ENCODE assay signal across 30 cellular contexts in genomic region chr2:26940001-26940400, GRCh38.
"Had no signal": no experiment of that assay in that cellular context is flagged by ENCODE, and none has a peak within 500 bp of the region (broad histone marks: within the 10 kb centered on the region; RNA-seq: fewer than 3 reads in every experiment).

No MANE protein-coding gene starts in this region.

- ATAC-seq: effector memory CD8-positive, alpha-beta T cell; heart right ventricle; left cardiac atrium; left lung; mucosa of descending colon; natural killer cell treated with Interleukin-12 subunit alpha and Interleukin-12 subunit beta and Interleukin-15 and Interleukin-18, amount 100 ng/mL, for 72 hours; sciatic nerve; stimulated activated effector memory CD8-positive, alpha-beta T cell treated with anti-CD3 and anti-CD28 coated beads, Interleukin-12 subunit alpha, Interleukin-12 subunit beta, amount 100 ng/mL, for 72 hours; stimulated activated naive CD8-positive, alpha-beta T cell treated with anti-CD3 and anti-CD28 coated beads, Interleukin-15, Interleukin-2, amounts not matched to agents 100 U/mL and 50 U/mL, for 24 hours; upper lobe of right lung had no signal

- H3K36me3 ChIP-seq: esophagus squamous epithelium, heart right ventricle, left lung, prostate gland, right atrium auricular region, tibial artery, upper lobe of right lung, uterus had no signal

- H3K27me3 ChIP-seq: right atrium auricular region, testis, uterus had no signal

- H3K4me3 ChIP-seq: esophagus squamous epithelium, heart right ventricle, left lung, mucosa of descending colon, prostate gland, right atrium auricular region, testis, tibial artery, upper lobe of right lung, uterus had no signal

- H3K4me1 ChIP-seq: esophagus squamous epithelium, heart right ventricle, left lung, prostate gland, right atrium auricular region, testis, tibial artery, upper lobe of right lung, uterus had no signal

- H3K9me3 ChIP-seq: esophagus squamous epithelium, heart right ventricle, left lung, mucosa of descending colon, prostate gland, right atrium auricular region, testis, tibial artery, upper lobe of right lung, uterus had no signal

- H3K9me3 Mint-ChIP-seq: effector memory CD8-positive, alpha-beta T cell; mesothelial cell of epicardium; naive B cell; natural killer cell treated with Interleukin-12 subunit alpha and Interleukin-12 subunit beta and Interleukin-15 and Interleukin-18, amount 100 ng/mL, for 72 hours; stimulated activated effector memory CD8-positive, alpha-beta T cell treated with anti-CD3 and anti-CD28 coated beads, Interleukin-12 subunit alpha, Interleukin-12 subunit beta, amount 100 ng/mL, for 72 hours had no signal

- H3K36me3 Mint-ChIP-seq: mesothelial cell of epicardium; naive B cell; natural killer cell treated with Interleukin-12 subunit alpha and Interleukin-12 subunit beta and Interleukin-15 and Interleukin-18, amount 100 ng/mL, for 72 hours; stimulated activated effector memory CD8-positive, alpha-beta T cell treated with anti-CD3 and anti-CD28 coated beads, Interleukin-12 subunit alpha, Interleukin-12 subunit beta, amount 100 ng/mL, for 72 hours had no signal

- H3K4me3 Mint-ChIP-seq: effector memory CD8-positive, alpha-beta T cell; mesothelial cell of epicardium; naive B cell; natural killer cell treated with Interleukin-12 subunit alpha and Interleukin-12 subunit beta and Interleukin-15 and Interleukin-18, amount 100 ng/mL, for 72 hours; stimulated activated effector memory CD8-positive, alpha-beta T cell treated with anti-CD3 and anti-CD28 coated beads, Interleukin-12 subunit alpha, Interleukin-12 subunit beta, amount 100 ng/mL, for 72 hours had no signal

- H3K27ac Mint-ChIP-seq: effector memory CD8-positive, alpha-beta T cell; mesothelial cell of epicardium; naive B cell; natural killer cell treated with Interleukin-12 subunit alpha and Interleukin-12 subunit beta and Interleukin-15 and Interleukin-18, amount 100 ng/mL, for 72 hours; stimulated activated effector memory CD8-positive, alpha-beta T cell treated with anti-CD3 and anti-CD28 coated beads, Interleukin-12 subunit alpha, Interleukin-12 subunit beta, amount 100 ng/mL, for 72 hours had no signal

- DNase-seq: cortex of kidney; effector memory CD8-positive, alpha-beta T cell; erythroblast; esophagus squamous epithelium; foreskin melanocyte; glutamatergic neuron; heart right ventricle; hippocampal formation; left cardiac atrium; left lung; mesenchymal stem cell; mucosa of descending colon; naive B cell; nucleus accumbens; stimulated activated CD4-positive, alpha-beta T cell treated with anti-CD3 and anti-CD28 coated beads, Interleukin-2, amount 100 ng/mL, for 24 hours; stimulated activated CD4-positive, alpha-beta T cell treated with anti-CD3 and anti-CD28 coated beads, Interleukin-4, amount 100 ng/mL, for 24 hours; stimulated activated naive CD8-positive, alpha-beta T cell treated with anti-CD3 and anti-CD28 coated beads, Interleukin-15, Interleukin-2, amounts not matched to agents 100 U/mL and 50 U/mL, for 24 hours; substantia nigra; testis; tibial artery; upper lobe of right lung; uterus had no signal

- H3K27ac ChIP-seq: esophagus squamous epithelium, heart right ventricle, left lung, prostate gland, right atrium auricular region, testis, tibial artery, upper lobe of right lung, uterus had no signal

- FAIRE-seq: endometrium, islet of Langerhans had no signal
